In genomic region chr3:71400986-71401451, GRCh38 we compare ENCODE assay signal across 16 cellular contexts.
DNase-seq lines count a peak whose midpoint lies in the region; ATAC-seq and TF ChIP-seq lines count a peak whose summit lies in the region.
"Had no signal": no experiment of that assay in that cellular context is flagged by ENCODE, and none has a peak within 500 bp of the region (broad histone marks: within the 10 kb centered on the region; RNA-seq: fewer than 3 reads in every experiment).

No MANE protein-coding gene starts in this region.

- no peak for TF ChIP-seq CTCF in CD8-positive, alpha-beta T cell (IDR thresholded peaks at IDR 0.05)
- TF ChIP-seq CTCF in SK-N-SH (IDR thresholded peaks at IDR 0.05): no peak
- no peak for TF ChIP-seq CTCF in chondrocyte (IDR thresholded peaks at IDR 0.05)
- TF ChIP-seq CTCF in nephron progenitor cell (IDR thresholded peaks at IDR 0.05): no peak

- intact Hi-C loops in CD8-positive, alpha-beta T cell (cut with DNase I, micrococcal nuclease): no loop called here

- H3K4me1 Mint-ChIP-seq in CD8-positive, alpha-beta T cell (ENCODE audit: low read depth): peaks cover 83% of the 10 kb centered on the region
- H3K4me1 Mint-ChIP-seq in chondrocyte (ENCODE audit: low read depth) (peaks cover 59% of the 10 kb centered on the region), nephron progenitor cell (peaks cover 55% of the 10 kb centered on the region)

- H3K27ac Mint-ChIP-seq in CD8-positive, alpha-beta T cell: peak overlapping the region; percentile 87
- H3K27ac Mint-ChIP-seq in chondrocyte (ENCODE audit: unreplicated experiment) (peak overlapping the region; percentile 72), nephron progenitor cell (peak overlapping the region; percentile 96)

- no peak for DNase-seq in CD8-positive, alpha-beta T cell
- DNase-seq in SK-N-SH: peak; percentile 26
- DNase-seq in chondrocyte (ENCODE audit: low spot score): no peak
- no peak for DNase-seq in nephron progenitor cell
- no peak for DNase-seq in HuH-7 (ENCODE audit: low spot score)
- no peak for DNase-seq in SW 1271 (lab: John Stamatoyannopoulos, UW)
- DNase-seq: activated CD4-positive, alpha-beta T cell treated with anti-CD3 and anti-CD28 coated beads, Interleukin-2, amount 50 U/mL, for 1 hour; adrenal gland; foreskin fibroblast; left colon; NCI-H2081 treated with DMSO at 0.1 percent for 48 hours; NCI-H524 treated with DMSO at 0.1 percent for 48 hours; pancreas had no signal

- H4K20me1 ChIP-seq in SK-N-SH (ENCODE audit: insufficient read depth): no peaks in the 10 kb centered on the region

- peaks cover 10% of the 10 kb centered on the region for H3F3A ChIP-seq in SK-N-SH (replicated peaks; ENCODE audit: insufficient read depth)

- POLR2A ChIA-PET in CD8-positive, alpha-beta T cell (lab: Charles Lee): no interaction called here
- POLR2A ChIA-PET in SK-N-SH (lab: Yijun Ruan, JAX): no interaction called here

- peaks cover 68% of the 10 kb centered on the region for H3K4me1 ChIP-seq in CD8-positive, alpha-beta T cell (ENCODE audit: insufficient read depth, low read length)
- H3K4me1 ChIP-seq in SK-N-SH (ENCODE audit: control insufficient read depth in 1 of 2, insufficient read depth in 2 of 2, low read depth in 1 of 2, low read length in 1 of 2): peaks cover 16 to 35% of the 10 kb centered on the region in 2 experiments
- H3K4me1 ChIP-seq: SJSA1 had no signal

- no peaks in the 10 kb centered on the region for H3K9me3 ChIP-seq in CD8-positive, alpha-beta T cell (ENCODE audit: low read length)
- H3K9me3 ChIP-seq in SK-N-SH: no peaks in the 10 kb centered on the region
- H3K9me3 ChIP-seq: adrenal gland, pancreas, SJSA1, suprapubic skin had no signal

- H3K4me3 Mint-ChIP-seq in CD8-positive, alpha-beta T cell: peak overlapping the region; percentile 36
- H3K4me3 Mint-ChIP-seq in chondrocyte (ENCODE audit: unreplicated experiment) (no peak overlapping the region), nephron progenitor cell (no peak overlapping the region)

- H3K36me3 ChIP-seq in CD8-positive, alpha-beta T cell (ENCODE audit: insufficient read depth, low read length): no peaks in the 10 kb centered on the region
- H3K36me3 ChIP-seq in SK-N-SH (replicated peaks in 1 of 2; ENCODE audit: control insufficient read depth in 1 of 2, insufficient read depth in 2 of 2, low read length in 1 of 2): no peaks in the 10 kb centered on the region
- H3K36me3 ChIP-seq: adrenal gland, pancreas, SJSA1, suprapubic skin had no signal

- 64% methylated on average over 6 of the region's 6 CpGs for WGBS in SK-N-SH (ENCODE audit: low lambda C conversion rate)

- no peaks in the 10 kb centered on the region for H3K9me2 ChIP-seq in SK-N-SH

- H3K4me3 ChIP-seq in CD8-positive, alpha-beta T cell (ENCODE audit: low read depth, low read length): no peak overlapping the region
- H3K4me3 ChIP-seq in SK-N-SH (ENCODE audit: low read depth in 2 of 2, low read length in 1 of 2): no peak overlapping the region
- H3K4me3 ChIP-seq: adrenal gland, pancreas, SJSA1, suprapubic skin had no signal

- no peaks in the 10 kb centered on the region for H3K27me3 Mint-ChIP-seq in CD8-positive, alpha-beta T cell (ENCODE audit: low read depth)
- no peaks in the 10 kb centered on the region for H3K27me3 Mint-ChIP-seq in chondrocyte (ENCODE audit: low read depth)
- peaks cover 3% of the 10 kb centered on the region for H3K27me3 Mint-ChIP-seq in nephron progenitor cell (ENCODE audit: low read depth, poor library complexity)

- no peak overlapping the region for H2AFZ ChIP-seq in SK-N-SH (ENCODE audit: low read depth)

- peak in 1 of 2 experiments; percentile 89; a peak in 2 of 4 replicates for TF ChIP-seq EP300 in SK-N-SH (IDR thresholded peaks at IDR 0.05; ENCODE audit: borderline replicate concordance in 1 of 2, low read depth in 1 of 2, low read length in 1 of 2)

- H3K27ac ChIP-seq in CD8-positive, alpha-beta T cell (ENCODE audit: low read depth, low read length): peak overlapping the region; percentile 7
- peak overlapping the region; percentile 32 to 62; a peak in 3 of 4 replicates for H3K27ac ChIP-seq in SK-N-SH (ENCODE audit: low read depth in 2 of 2, low read length in 1 of 2)
- H3K27ac ChIP-seq: adrenal gland, pancreas, SJSA1, suprapubic skin had no signal

- TF ChIP-seq RAD21 in SK-N-SH (IDR thresholded peaks at IDR 0.05; ENCODE audit: low read length): no peak

- H3K27me3 ChIP-seq in CD8-positive, alpha-beta T cell (ENCODE audit: insufficient read depth, low read length): no peaks in the 10 kb centered on the region
- no peaks in the 10 kb centered on the region for H3K27me3 ChIP-seq in SK-N-SH (ENCODE audit: insufficient read depth)
- H3K27me3 ChIP-seq: adrenal gland, pancreas, SJSA1, suprapubic skin had no signal

- CTCF ChIA-PET in CD8-positive, alpha-beta T cell (lab: Charles Lee): no interaction called here
- CTCF ChIA-PET in SK-N-SH (lab: Yijun Ruan, JAX): interaction anchor here (0.6 to 1.4 kb wide), 4 partner anchors 16 to 381 kb away, joined by 3 read pairs; no protein-coding TSS in a partner anchor

- H3K9ac ChIP-seq in SK-N-SH: no peak overlapping the region

- peak overlapping the region; percentile 30; the same call in 1 of the 2 replicates for H3K4me2 ChIP-seq in SK-N-SH

- H3K79me2 ChIP-seq in SK-N-SH (ENCODE audit: insufficient read depth): peaks cover 86% of the 10 kb centered on the region

- H3K9me3 Mint-ChIP-seq in CD8-positive, alpha-beta T cell: no peaks in the 10 kb centered on the region
- H3K9me3 Mint-ChIP-seq in chondrocyte (ENCODE audit: low read depth) (no peaks in the 10 kb centered on the region), nephron progenitor cell (no peaks in the 10 kb centered on the region)

- no peak for ATAC-seq in CD8-positive, alpha-beta T cell
- no peak for ATAC-seq in HG03565 (IDR thresholded peaks at IDR 0.05; ENCODE audit: unreplicated experiment)
- ATAC-seq: pancreas had no signal

- H3K36me3 Mint-ChIP-seq in CD8-positive, alpha-beta T cell: peaks cover 25% of the 10 kb centered on the region
- H3K36me3 Mint-ChIP-seq in chondrocyte (ENCODE audit: low read depth): peaks cover 2% of the 10 kb centered on the region
- peaks cover 15% of the 10 kb centered on the region for H3K36me3 Mint-ChIP-seq in nephron progenitor cell (ENCODE audit: low read depth)

TF ChIP-seq in SK-N-SH, 30 proteins besides CTCF, POLR2A, EP300 and RAD21:
- TF ChIP-seq RFX5 (IDR thresholded peaks at IDR 0.05; ENCODE audit: low read length) (no peak), TCF12 (IDR thresholded peaks at IDR 0.05) (peak; percentile 52), TEAD4 (IDR thresholded peaks at IDR 0.05; ENCODE audit: borderline replicate concordance, insufficient read depth) (no peak), GATA2 (CRISPR knock-in tag; IDR thresholded peaks at IDR 0.05) (peak; percentile 66), RCOR1 (IDR thresholded peaks at IDR 0.05; ENCODE audit: low read length) (peak; percentile 87; the same call in 1 of the 2 replicates), FOXJ3 (CRISPR knock-in tag; IDR thresholded peaks at IDR 0.05) (no peak), FOSL2 (IDR thresholded peaks at IDR 0.05; ENCODE audit: borderline replicate concordance, low read depth) (no peak), REST (IDR thresholded peaks at IDR 0.05; ENCODE audit: low read depth, low read length) (no peak), PBX3 (IDR thresholded peaks at IDR 0.05) (no peak; the same call in 1 of the 2 replicates), CHD2 (IDR thresholded peaks at IDR 0.05; ENCODE audit: low read length, partially characterized antibody) (no peak), YY1 (IDR thresholded peaks at IDR 0.05; ENCODE audit: low read depth) (no peak)
- TF ChIP-seq, protein P1, sequence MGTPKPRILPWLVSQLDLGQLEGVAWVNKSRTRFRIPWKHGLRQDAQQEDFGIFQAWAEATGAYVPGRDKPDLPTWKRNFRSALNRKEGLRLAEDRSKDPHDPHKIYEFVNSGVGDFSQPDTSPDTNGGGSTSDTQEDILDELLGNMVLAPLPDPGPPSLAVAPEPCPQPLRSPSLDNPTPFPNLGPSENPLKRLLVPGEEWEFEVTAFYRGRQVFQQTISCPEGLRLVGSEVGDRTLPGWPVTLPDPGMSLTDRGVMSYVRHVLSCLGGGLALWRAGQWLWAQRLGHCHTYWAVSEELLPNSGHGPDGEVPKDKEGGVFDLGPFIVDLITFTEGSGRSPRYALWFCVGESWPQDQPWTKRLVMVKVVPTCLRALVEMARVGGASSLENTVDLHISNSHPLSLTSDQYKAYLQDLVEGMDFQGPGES (IDR thresholded peaks at IDR 0.05; ENCODE audit: low read depth, low read length): no peak
